Comparison of ENCODE assay signal across 19 cellular contexts in genomic region chr16:50791522-50791921, GRCh38. TPM values are rescaled to one million over a fixed set of nuclear protein-coding genes. Genes with fewer than 3 reads are reported as not detected.
DNase-seq lines count a peak whose midpoint lies in the region; ATAC-seq lines count a peak whose summit lies in the region.
"Had no signal": no experiment of that assay in that cellular context is flagged by ENCODE, and none has a peak within 500 bp of the region (broad histone marks: within the 10 kb centered on the region; RNA-seq: fewer than 3 reads in every experiment).

No MANE protein-coding gene starts in this region.

- no peak overlapping the region for H3K4me3 Mint-ChIP-seq in activated CD4-positive, alpha-beta T cell treated with anti-CD3 and anti-CD28 coated beads for 36 hours
- no peak overlapping the region for H3K4me3 Mint-ChIP-seq in activated T-helper 17 cell treated with anti-CD3 and anti-CD28 coated beads, Interleukin-2, amount 50 U/mL, for 72 hours
- H3K4me3 Mint-ChIP-seq: CD8-positive, alpha-beta memory T cell; H9 had no signal

- peaks cover 8% of the 10 kb centered on the region for H3K9me3 Mint-ChIP-seq in activated CD4-positive, alpha-beta T cell treated with anti-CD3 and anti-CD28 coated beads for 36 hours (ENCODE audit: low read depth)
- no peaks in the 10 kb centered on the region for H3K9me3 Mint-ChIP-seq in activated T-helper 17 cell treated with anti-CD3 and anti-CD28 coated beads, Interleukin-2, amount 50 U/mL, for 72 hours

- H3K27me3 ChIP-seq in right cardiac atrium (ENCODE audit: control insufficient read depth, insufficient read depth) = no peaks in the 10 kb centered on the region
- H3K27me3 ChIP-seq: BLaER1 treated with 17β-estradiol and CSF1 and Interleukin-3, amounts not matched to agents 10 nM and 100 nM had no signal

- peaks cover 21% of the 10 kb centered on the region for H3K4me1 Mint-ChIP-seq in activated CD4-positive, alpha-beta T cell treated with anti-CD3 and anti-CD28 coated beads for 36 hours
- no peaks in the 10 kb centered on the region for H3K4me1 Mint-ChIP-seq in activated T-helper 17 cell treated with anti-CD3 and anti-CD28 coated beads, Interleukin-2, amount 50 U/mL, for 72 hours
- H3K4me1 Mint-ChIP-seq: H9 had no signal

- CTCF ChIA-PET in activated CD4-positive, alpha-beta T cell treated with anti-CD3 and anti-CD28 coated beads for 36 hours (lab: Charles Lee) = interaction anchor here (1.1 to 5.8 kb wide), 3 partner anchors 14 to 181 kb away, joined by 3 to 43 read pairs (median 3); no protein-coding TSS in a partner anchor

- H3K4me1 ChIP-seq in right cardiac atrium (ENCODE audit: control insufficient read depth, insufficient read depth, low read length) = no peaks in the 10 kb centered on the region
- H3K4me1 ChIP-seq: BLaER1 treated with 17β-estradiol and CSF1 and Interleukin-3, amounts not matched to agents 10 nM and 100 nM; Caco-2 had no signal

- no peaks in the 10 kb centered on the region for H3K9me3 ChIP-seq in right cardiac atrium (ENCODE audit: control insufficient read depth, low read length)
- H3K9me3 ChIP-seq: Caco-2 had no signal

- no peak overlapping the region for H3K4me3 ChIP-seq in right cardiac atrium (ENCODE audit: low read length)
- H3K4me3 ChIP-seq: BLaER1 treated with 17β-estradiol and CSF1 and Interleukin-3, amounts not matched to agents 10 nM and 100 nM had no signal

- intact Hi-C loops in activated CD4-positive, alpha-beta T cell treated with anti-CD3 and anti-CD28 coated beads for 36 hours (cut with DNase I, micrococcal nuclease) = no loop called here
- intact Hi-C loops in right cardiac atrium (cut with DNase I) = no loop called here

- WGBS in right cardiac atrium = 96% methylated on average over 2 of the region's 2 CpGs

- H3K27me3 Mint-ChIP-seq in activated CD4-positive, alpha-beta T cell treated with anti-CD3 and anti-CD28 coated beads for 36 hours = no peaks in the 10 kb centered on the region
- H3K27me3 Mint-ChIP-seq in activated T-helper 17 cell treated with anti-CD3 and anti-CD28 coated beads, Interleukin-2, amount 50 U/mL, for 72 hours = no peaks in the 10 kb centered on the region
- H3K27me3 Mint-ChIP-seq: CD8-positive, alpha-beta memory T cell had no signal

- peak overlapping the region; percentile 0 for H3K27ac Mint-ChIP-seq in activated CD4-positive, alpha-beta T cell treated with anti-CD3 and anti-CD28 coated beads for 36 hours
- no peak overlapping the region for H3K27ac Mint-ChIP-seq in activated T-helper 17 cell treated with anti-CD3 and anti-CD28 coated beads, Interleukin-2, amount 50 U/mL, for 72 hours
- H3K27ac Mint-ChIP-seq: H9 had no signal

- no peak for ATAC-seq in activated CD4-positive, alpha-beta T cell treated with anti-CD3 and anti-CD28 coated beads for 36 hours
- ATAC-seq in GM21381 (IDR thresholded peaks at IDR 0.05; ENCODE audit: unreplicated experiment) (peak; percentile 55), HG03196 (IDR thresholded peaks at IDR 0.05; ENCODE audit: unreplicated experiment) (no peak), right cardiac atrium (no peak)
- ATAC-seq in activated T-helper 17 cell treated with anti-CD3 and anti-CD28 coated beads, Interleukin-2, amount 50 U/mL, for 72 hours (replicated peaks) = peak; percentile 34
- ATAC-seq: HepG2 had no signal

- H3K36me3 Mint-ChIP-seq in activated CD4-positive, alpha-beta T cell treated with anti-CD3 and anti-CD28 coated beads for 36 hours (ENCODE audit: low read depth) = peaks cover 67% of the 10 kb centered on the region
- H3K36me3 Mint-ChIP-seq in activated T-helper 17 cell treated with anti-CD3 and anti-CD28 coated beads, Interleukin-2, amount 50 U/mL, for 72 hours (ENCODE audit: low read depth) = peaks cover 99% of the 10 kb centered on the region

- POLR2A ChIA-PET in activated CD4-positive, alpha-beta T cell treated with anti-CD3 and anti-CD28 coated beads for 36 hours (lab: Charles Lee) = no interaction called here

- no peak for DNase-seq in activated CD4-positive, alpha-beta T cell treated with anti-CD3 and anti-CD28 coated beads for 36 hours
- DNase-seq in activated CD4-positive, alpha-beta T cell treated with anti-CD3 and anti-CD28 coated beads, Interleukin-2, amount 50 U/mL, for 4 hours = no peak
- DNase-seq in 8988T (no peak), right cardiac atrium (no peak), retina (no peak)
- DNase-seq: AML-193; Caco-2; CD8-positive, alpha-beta memory T cell; DND-41; GF-D8; GOT3; H9 had no signal

- no peak overlapping the region for H3K27ac ChIP-seq in right cardiac atrium (ENCODE audit: low read length)
- H3K27ac ChIP-seq: 22Rv1; BLaER1 treated with 17β-estradiol and CSF1 and Interleukin-3, amounts not matched to agents 10 nM and 100 nM; KMS-11 had no signal

RNA-seq across cellular contexts. Expression of gene CYLD, which starts 49.6 kb away (rescaled TPM):
- total RNA-seq in activated CD4-positive, alpha-beta T cell treated with anti-CD3 and anti-CD28 coated beads for 36 hours = 10 to 100 TPM; 72.4 to 92.8 TPM
- total RNA-seq in activated T-helper 17 cell treated with anti-CD3 and anti-CD28 coated beads, Interleukin-2, amount 50 U/mL, for 72 hours = 100 to 1,000 TPM; 112 to 130 TPM
- total RNA-seq in right cardiac atrium = 10 to 100 TPM; 31.7 to 35.7 (median 33.9) TPM
- polyA plus RNA-seq in right cardiac atrium = 10.0 TPM

Comparison
In these comparisons a context has a peak if more than half of its experiments do, and no peak if none do; other contexts are left out.
1. ATAC-seq: peak in GM21381 (single experiment) and activated T-helper 17 cell treated with anti-CD3 and anti-CD28 coated beads, Interleukin-2, amount 50 U/mL, for 72 hours (single experiment); none in activated CD4-positive, alpha-beta T cell treated with anti-CD3 and anti-CD28 coated beads for 36 hours (single experiment), HG03196 (single experiment) and right cardiac atrium (0 of 2).